20 cellular contexts compared by ENCODE assay signal in the genomic region with DNA sequence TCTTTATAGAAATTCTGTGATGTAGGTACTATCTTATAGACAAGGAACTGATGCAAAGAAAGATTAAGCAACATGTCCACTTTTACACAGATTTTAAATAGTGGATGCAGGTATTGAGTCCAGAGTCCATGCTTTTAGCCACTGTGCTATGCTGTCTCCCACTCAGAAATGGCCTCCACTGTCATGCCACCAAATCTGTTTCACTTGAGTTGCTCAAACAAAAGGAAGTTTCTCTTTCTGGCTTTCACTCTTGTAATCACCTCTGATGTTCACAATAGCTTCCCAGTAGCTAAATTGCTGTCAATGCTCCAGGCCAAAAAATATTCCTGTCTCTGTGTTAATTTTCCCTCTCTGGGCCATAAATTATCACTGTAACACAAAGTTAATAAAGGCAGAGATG.
DNase-seq lines count a peak whose midpoint lies in the region; ATAC-seq and TF ChIP-seq lines count a peak whose summit lies in the region.
"Had no signal": no experiment of that assay in that cellular context is flagged by ENCODE, and none has a peak within 500 bp of the region (broad histone marks: within the 10 kb centered on the region; RNA-seq: fewer than 3 reads in every experiment).

No MANE protein-coding gene starts in this region.

- no peak overlapping the region for H3K4me3 Mint-ChIP-seq in stimulated activated memory B cell treated with anti-CD40 and anti-IgM and Interleukin-4, amounts not matched to agents 10 μg/mL and 1 μg/mL and 100 μg/mL, for 72 hours
- no peak overlapping the region for H3K4me3 Mint-ChIP-seq in Calu3 (ENCODE audit: low read depth, unreplicated experiment)
- H3K4me3 Mint-ChIP-seq: CD4-positive, CD25-positive, alpha-beta regulatory T cell; endodermal cell had no signal

- no peak for TF ChIP-seq CTCF in Calu3 (IDR thresholded peaks at IDR 0.05; ENCODE audit: unreplicated experiment)

- no TSS peak for BruUV-seq in Calu3 (replicated peaks; lab: Mats Ljungman, UMichigan)

- no peaks in the 10 kb centered on the region for H3K9me3 Mint-ChIP-seq in stimulated activated memory B cell treated with anti-CD40 and anti-IgM and Interleukin-4, amounts not matched to agents 10 μg/mL and 1 μg/mL and 100 μg/mL, for 72 hours
- no peaks in the 10 kb centered on the region for H3K9me3 Mint-ChIP-seq in Calu3 (ENCODE audit: low read depth, unreplicated experiment)
- H3K9me3 Mint-ChIP-seq: activated naive CD4-positive, alpha-beta T cell treated with anti-CD3 and anti-CD28 coated beads, Interleukin-2, amount 50 U/mL, for 72 hours; CD4-positive, CD25-positive, alpha-beta regulatory T cell; endodermal cell had no signal

- H3K27ac Mint-ChIP-seq in stimulated activated memory B cell treated with anti-CD40 and anti-IgM and Interleukin-4, amounts not matched to agents 10 μg/mL and 1 μg/mL and 100 μg/mL, for 72 hours: peak overlapping the region; percentile 23
- no peak overlapping the region for H3K27ac Mint-ChIP-seq in Calu3 (ENCODE audit: unreplicated experiment)
- H3K27ac Mint-ChIP-seq: activated naive CD4-positive, alpha-beta T cell treated with anti-CD3 and anti-CD28 coated beads, Interleukin-2, amount 50 U/mL, for 72 hours; endodermal cell had no signal

- peaks cover 36% of the 10 kb centered on the region for H3K4me1 Mint-ChIP-seq in stimulated activated memory B cell treated with anti-CD40 and anti-IgM and Interleukin-4, amounts not matched to agents 10 μg/mL and 1 μg/mL and 100 μg/mL, for 72 hours
- H3K4me1 Mint-ChIP-seq in Calu3 (ENCODE audit: low read depth, unreplicated experiment): peaks cover 35% of the 10 kb centered on the region
- H3K4me1 Mint-ChIP-seq: endodermal cell had no signal

- CTCF ChIA-PET in Calu3 (lab: Charles Lee): no interaction called here

- no peaks in the 10 kb centered on the region for H3K27me3 Mint-ChIP-seq in stimulated activated memory B cell treated with anti-CD40 and anti-IgM and Interleukin-4, amounts not matched to agents 10 μg/mL and 1 μg/mL and 100 μg/mL, for 72 hours
- H3K27me3 Mint-ChIP-seq in Calu3 (ENCODE audit: unreplicated experiment): no peaks in the 10 kb centered on the region

- no peaks in the 10 kb centered on the region for H3K36me3 Mint-ChIP-seq in stimulated activated memory B cell treated with anti-CD40 and anti-IgM and Interleukin-4, amounts not matched to agents 10 μg/mL and 1 μg/mL and 100 μg/mL, for 72 hours
- H3K36me3 Mint-ChIP-seq in Calu3 (ENCODE audit: insufficient read depth, unreplicated experiment): no peaks in the 10 kb centered on the region
- H3K36me3 Mint-ChIP-seq: activated naive CD4-positive, alpha-beta T cell treated with anti-CD3 and anti-CD28 coated beads, Interleukin-2, amount 50 U/mL, for 72 hours; CD4-positive, CD25-positive, alpha-beta regulatory T cell had no signal

- peak; percentile 71 for ATAC-seq in GM21723 (IDR thresholded peaks at IDR 0.05; ENCODE audit: unreplicated experiment)
- peak; percentile 54 for ATAC-seq in HG03135 (IDR thresholded peaks at IDR 0.05; ENCODE audit: unreplicated experiment)
- ATAC-seq in stimulated activated memory B cell treated with anti-CD40 and anti-IgM and Interleukin-4, amounts not matched to agents 10 μg/mL and 1 μg/mL and 100 μg/mL, for 72 hours: peak; percentile 46
- ATAC-seq: activated naive CD4-positive, alpha-beta T cell treated with anti-CD3 and anti-CD28 coated beads, Interleukin-2, amount 50 U/mL, for 72 hours; foreskin keratinocyte had no signal

- intact Hi-C loops in Calu3 (cut with micrococcal nuclease; ENCODE audit: unreplicated experiment): no loop called here

- DNase-seq in DMS53 (lab: John Stamatoyannopoulos, UW) (peak; percentile 3), DMS53 treated with DMSO at 0.1 percent for 48 hours (lab: John Stamatoyannopoulos, UW; ENCODE audit: unreplicated experiment) (no peak), DMS153 treated with DMSO at 0.1 percent for 48 hours (lab: John Stamatoyannopoulos, UW; ENCODE audit: unreplicated experiment) (no peak), Calu3 (no peak)
- no peak for DNase-seq in activated CD4-positive, alpha-beta T cell treated with anti-CD3 and anti-CD28 coated beads for 1 hour
- DNase-seq: activated CD4-positive, CD25-positive, alpha-beta regulatory T cell treated with anti-CD3 and anti-CD28 coated beads, Interleukin-2, amount 50 U/mL, for 72 hours; activated T-cell treated with anti-CD3 and anti-CD28 coated beads for 4 hours; CD4-positive, CD25-positive, alpha-beta regulatory T cell; endodermal cell; foreskin keratinocyte; mesenchymal stem cell; NCI-H1694; NCI-H524 treated with DMSO at 0.1 percent for 48 hours; nucleus accumbens; small intestine; T-helper 1 cell had no signal
